In the genomic region with DNA sequence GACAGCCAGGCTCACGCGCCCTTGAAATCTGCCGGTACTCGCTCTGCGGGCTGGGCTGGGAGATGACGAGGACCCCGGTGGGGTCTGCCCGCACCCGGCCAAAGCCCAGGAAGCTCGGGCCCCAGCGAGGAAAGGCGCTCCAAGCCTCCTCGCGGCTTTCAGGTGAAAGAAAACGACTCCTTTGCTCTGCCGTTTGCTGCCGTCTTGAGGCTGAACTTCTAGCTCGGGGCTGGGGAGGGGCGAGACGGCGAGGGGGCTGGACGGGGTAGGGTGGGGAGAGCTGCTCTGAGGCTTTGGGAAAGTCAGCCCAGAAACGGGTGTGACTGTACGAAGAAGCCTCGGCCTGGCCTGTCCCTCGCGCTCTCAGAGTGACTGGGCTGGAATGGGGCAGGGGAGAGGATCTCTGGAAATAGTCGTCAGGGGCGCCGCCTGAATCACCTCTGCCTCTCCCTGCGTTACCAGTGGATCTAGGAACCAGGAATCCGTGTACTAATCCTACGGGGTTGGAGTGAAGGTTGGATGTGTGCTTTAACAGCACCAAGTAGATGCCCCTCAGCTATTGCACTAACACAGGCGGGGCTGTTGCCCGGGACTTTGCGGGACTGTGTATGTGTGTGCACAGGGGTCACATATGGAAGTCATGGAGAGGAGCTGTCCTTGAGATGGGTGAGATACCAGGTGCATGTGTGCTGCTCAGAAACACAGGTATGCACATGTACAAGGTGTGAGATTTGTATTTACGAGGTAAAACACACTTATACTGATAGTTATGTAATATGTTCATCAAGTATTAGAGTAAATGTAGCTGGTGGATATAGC, we compare ENCODE assay signal across 10 cellular contexts. TPM values are rescaled to one million over a fixed set of nuclear protein-coding genes. Genes with fewer than 3 reads are reported as not detected.
DNase-seq lines count a peak whose midpoint lies in the region; ATAC-seq, FAIRE-seq and TF ChIP-seq lines count a peak whose summit lies in the region.
"Had no signal": no experiment of that assay in that cellular context is flagged by ENCODE, and none has a peak within 500 bp of the region (broad histone marks: within the 10 kb centered on the region; RNA-seq: fewer than 3 reads in every experiment).

No MANE protein-coding gene starts in this region.

- H3K9me3 ChIP-seq in astrocyte (ENCODE audit: insufficient read depth, low read depth, low read length) (no peaks in the 10 kb centered on the region), testis (no peaks in the 10 kb centered on the region)

- H3K4me2 ChIP-seq in astrocyte (ENCODE audit: low read length): peak overlapping the region; percentile 81

- H3K36me3 Mint-ChIP-seq in activated naive CD4-positive, alpha-beta T cell treated with anti-CD3 and anti-CD28 coated beads for 36 hours (ENCODE audit: low read depth): no peaks in the 10 kb centered on the region
- peaks cover 2% of the 10 kb centered on the region for H3K36me3 Mint-ChIP-seq in astrocyte (ENCODE audit: low read depth, unreplicated experiment)

- no peaks in the 10 kb centered on the region for H3K79me2 ChIP-seq in astrocyte (ENCODE audit: insufficient read depth, low read length)

- no peak for TF ChIP-seq CTCF in astrocyte (IDR thresholded peaks at IDR 0.05; ENCODE audit: insufficient read depth, low read depth, low read length)
- no peak for TF ChIP-seq CTCF in lower leg skin (IDR thresholded peaks at IDR 0.05)
- no peak for TF ChIP-seq CTCF in testis (IDR thresholded peaks at IDR 0.05)
- no peak for TF ChIP-seq CTCF in GM20000 (IDR thresholded peaks at IDR 0.05; ENCODE audit: extremely low read depth, missing control alignments)
- no peak for TF ChIP-seq CTCF in omental fat pad (IDR thresholded peaks at IDR 0.05)

- ATAC-seq in omental fat pad (ENCODE audit: low FRiP score): no peak

- peaks cover 73% of the 10 kb centered on the region for H3K27me3 Mint-ChIP-seq in activated naive CD4-positive, alpha-beta T cell treated with anti-CD3 and anti-CD28 coated beads for 36 hours (ENCODE audit: low read depth)
- H3K27me3 Mint-ChIP-seq in astrocyte (ENCODE audit: low read depth, unreplicated experiment): peaks cover 69% of the 10 kb centered on the region

- WGBS in lower leg skin, 2 donors: 22 to 31% methylated on average over 25 to 34 of the region's 37 CpGs
- 18 to 48% methylated on average over 8 to 31 of the region's 37 CpGs for WGBS in testis, 2 donors

- H4K20me1 ChIP-seq in astrocyte (ENCODE audit: insufficient read depth, low read length): peaks cover 29% of the 10 kb centered on the region

- H3K4me1 Mint-ChIP-seq in activated naive CD4-positive, alpha-beta T cell treated with anti-CD3 and anti-CD28 coated beads for 36 hours (ENCODE audit: low read depth): peaks cover 32% of the 10 kb centered on the region
- H3K4me1 Mint-ChIP-seq in astrocyte (ENCODE audit: low read depth, unreplicated experiment): peaks cover 19% of the 10 kb centered on the region

- H3K27ac Mint-ChIP-seq in activated naive CD4-positive, alpha-beta T cell treated with anti-CD3 and anti-CD28 coated beads for 36 hours: no peak overlapping the region
- peak overlapping the region; percentile 76 for H3K27ac Mint-ChIP-seq in astrocyte (ENCODE audit: unreplicated experiment)

- TF ChIP-seq POLR2A in lower leg skin (IDR thresholded peaks at IDR 0.05) (no peak), testis (IDR thresholded peaks at IDR 0.05) (no peak)

- CTCF ChIA-PET in activated naive CD4-positive, alpha-beta T cell treated with anti-CD3 and anti-CD28 coated beads for 36 hours (lab: Charles Lee): interaction anchor here (0.7 to 2.9 kb wide), 7 partner anchors 11 to 494 kb away, joined by 3 to 11 read pairs (median 3); no protein-coding TSS in a partner anchor

- H3K4me3 ChIP-seq in astrocyte (ENCODE audit: insufficient read depth, low read depth, low read length) (peak overlapping the region; percentile 39), lower leg skin (ENCODE audit: low read depth, poor library complexity, severe bottlenecking) (peak overlapping the region; percentile 17), testis (peak overlapping the region; percentile 31 to 55)

- no peak overlapping the region for H3K27ac ChIP-seq in astrocyte (ENCODE audit: low read depth, low read length)
- no peak overlapping the region for H3K27ac ChIP-seq in testis

- H3K36me3 ChIP-seq in astrocyte (ENCODE audit: insufficient read depth, low read length): no peaks in the 10 kb centered on the region
- no peaks in the 10 kb centered on the region for H3K36me3 ChIP-seq in testis (ENCODE audit: low read depth, missing control alignments)

- H3K9me3 Mint-ChIP-seq in activated naive CD4-positive, alpha-beta T cell treated with anti-CD3 and anti-CD28 coated beads for 36 hours: no peaks in the 10 kb centered on the region
- peaks cover 8% of the 10 kb centered on the region for H3K9me3 Mint-ChIP-seq in astrocyte (ENCODE audit: unreplicated experiment)

- no peak for FAIRE-seq in astrocyte (lab: Jason Lieb, UNC)

- no peak overlapping the region for H3K9ac ChIP-seq in astrocyte (ENCODE audit: low read length)

- H2AFZ ChIP-seq in astrocyte (ENCODE audit: low read depth, low read length): peak overlapping the region; percentile 70

- peaks cover 25% of the 10 kb centered on the region for H3K4me1 ChIP-seq in astrocyte (ENCODE audit: insufficient read depth, low read length)
- peaks cover 25% of the 10 kb centered on the region for H3K4me1 ChIP-seq in testis

- intact Hi-C loops in activated naive CD4-positive, alpha-beta T cell treated with anti-CD3 and anti-CD28 coated beads for 36 hours (cut with micrococcal nuclease): loop anchor here (1.0 to 10.0 kb wide), 2 partner anchors 10 to 257 kb away; no protein-coding TSS in a partner anchor
- intact Hi-C loops in lower leg skin (cut with DNase I; ENCODE audit: low total_unique reads): no loop called here
- intact Hi-C loops in testis (cut with DNase I; ENCODE audit: low total_unique reads): no loop called here

- H3K4me3 Mint-ChIP-seq in activated naive CD4-positive, alpha-beta T cell treated with anti-CD3 and anti-CD28 coated beads for 36 hours: peak overlapping the region; percentile 67
- H3K4me3 Mint-ChIP-seq in astrocyte (ENCODE audit: unreplicated experiment): peak overlapping the region; percentile 79

- no peak for DNase-seq in activated naive CD4-positive, alpha-beta T cell treated with anti-CD3 and anti-CD28 coated beads for 36 hours
- no peak for DNase-seq in activated naive CD4-positive, alpha-beta T cell treated with anti-CD3 and anti-CD28 coated beads, Interleukin-2, amount 50 U/mL, for 16 hours
- DNase-seq in astrocyte (ENCODE audit: low read depth): no peak
- no peak for DNase-seq in lower leg skin (ENCODE audit: low spot score in 2 of 2)
- no peak for DNase-seq in testis
- DNase-seq in GM20000 (ENCODE audit: low spot score): no peak
- DNase-seq in NCI-H187 (lab: John Stamatoyannopoulos, UW): no peak
- no peak for DNase-seq in omental fat pad (ENCODE audit: low spot score)
- DNase-seq: DND-41, NCI-H1092 had no signal

- H3K27me3 ChIP-seq in astrocyte (ENCODE audit: insufficient read depth, low read length): peaks cover 91% of the 10 kb centered on the region
- no peaks in the 10 kb centered on the region for H3K27me3 ChIP-seq in testis

RNA-seq across cellular contexts. Expression of gene FOXL2NB, which starts 0.5 kb away (rescaled TPM):
- total RNA-seq in activated naive CD4-positive, alpha-beta T cell treated with anti-CD3 and anti-CD28 coated beads for 36 hours: not detected
- total RNA-seq in astrocyte: 3.9 and 5.2 TPM in 2 replicates
- total RNA-seq in lower leg skin: not detected
- total RNA-seq in testis: 1 to 10 TPM; 2.7 to 2.8 TPM
- 2.3 TPM for polyA plus RNA-seq in testis (ENCODE audit: insufficient read depth, low read depth, low replicate concordance)
- not detected for total RNA-seq in omental fat pad

RNA-seq across cellular contexts. Expression of gene FOXL2, which starts 0.6 kb away (rescaled TPM):
- not detected for total RNA-seq in activated naive CD4-positive, alpha-beta T cell treated with anti-CD3 and anti-CD28 coated beads for 36 hours
- total RNA-seq in astrocyte (3.7 and 4.5 TPM in 2 replicates), lower leg skin (not detected), testis (1 to 10 TPM; 1.9 to 2.6 TPM), omental fat pad (not detected)
- polyA plus RNA-seq in testis (ENCODE audit: insufficient read depth, low read depth, low replicate concordance): 1.3 TPM

RNA-seq across cellular contexts. Expression of gene PRR23A, which starts 58.6 kb away (rescaled TPM):
- not detected for total RNA-seq in activated naive CD4-positive, alpha-beta T cell treated with anti-CD3 and anti-CD28 coated beads for 36 hours
- total RNA-seq in astrocyte (not detected in 2 replicates), lower leg skin (not detected), testis (10 to 100 TPM in 1 of 2 donors, 1 to 10 TPM in 1; 6.6 to 14.8 TPM), omental fat pad (not detected)
- 2.8 TPM for polyA plus RNA-seq in testis (ENCODE audit: insufficient read depth, low read depth, low replicate concordance)
